Comparison of ENCODE assay signal across 6 cellular contexts in genomic region chrX:49155900-49156837, GRCh38. TPM values are rescaled to one million over a fixed set of nuclear protein-coding genes. Genes with fewer than 3 reads are reported as not detected.
DNase-seq lines count a peak whose midpoint lies in the region; ATAC-seq lines count a peak whose summit lies in the region.

No MANE protein-coding gene starts in this region.

- H3K4me1 Mint-ChIP-seq in activated T-cell treated with anti-CD3 and anti-CD28 coated beads, Interleukin-2, amount 50 U/mL, for 4 hours (ENCODE audit: low read depth) = peaks cover 16% of the 10 kb centered on the region

- DNase-seq in DMS153 treated with DMSO at 0.1 percent for 48 hours (lab: John Stamatoyannopoulos, UW; ENCODE audit: unreplicated experiment) (peak; percentile 29), NCI-H446 (lab: John Stamatoyannopoulos, UW) (peak; percentile 70 to 88), left cardiac atrium (peak; percentile 91)
- DNase-seq in activated T-cell treated with anti-CD3 and anti-CD28 coated beads, Interleukin-2, amount 50 U/mL, for 4 hours = peak; percentile 79
- peak; percentile 85 for DNase-seq in stimulated activated CD4-positive, alpha-beta T cell treated with anti-CD3 and anti-CD28 coated beads, Interleukin-1b, Interleukin-23, amount 100 ng/mL, for 48 hours

- peak overlapping the region; percentile 84 for H3K4me3 Mint-ChIP-seq in activated T-cell treated with anti-CD3 and anti-CD28 coated beads, Interleukin-2, amount 50 U/mL, for 4 hours

- no peaks in the 10 kb centered on the region for H3K27me3 Mint-ChIP-seq in activated T-cell treated with anti-CD3 and anti-CD28 coated beads, Interleukin-2, amount 50 U/mL, for 4 hours (ENCODE audit: low read depth)

- ATAC-seq in HG02759 (IDR thresholded peaks at IDR 0.05; ENCODE audit: unreplicated experiment) (peak; percentile 94), left cardiac atrium (peak; percentile 95 to 97)
- peak; percentile 92 to 94 for ATAC-seq in activated T-cell treated with anti-CD3 and anti-CD28 coated beads, Interleukin-2, amount 50 U/mL, for 4 hours

- no peaks in the 10 kb centered on the region for H3K36me3 Mint-ChIP-seq in activated T-cell treated with anti-CD3 and anti-CD28 coated beads, Interleukin-2, amount 50 U/mL, for 4 hours (ENCODE audit: insufficient read depth)

- H3K9me3 Mint-ChIP-seq in activated T-cell treated with anti-CD3 and anti-CD28 coated beads, Interleukin-2, amount 50 U/mL, for 4 hours = no peaks in the 10 kb centered on the region

- intact Hi-C loops in left cardiac atrium (cut with DNase I) = loop anchor here in 1 of 2 donors (10.0 kb wide), 1 partner anchor 119 kb away; no protein-coding TSS in a partner anchor

RNA-seq across cellular contexts. Expression of gene MAGIX, which starts 6.4 kb away (rescaled TPM):
- total RNA-seq in activated T-cell treated with anti-CD3 and anti-CD28 coated beads, Interleukin-2, amount 50 U/mL, for 4 hours = 1 to 10 TPM in 1 of 3 donors, under 1 TPM in 2; 0.81 to 1.6 (median 0.84) TPM
- total RNA-seq in left cardiac atrium = 1 to 10 TPM; 7.7 to 7.9 TPM

RNA-seq across cellular contexts. Expression of gene PLP2, which starts 15.5 kb away (rescaled TPM):
- 100 to 1,000 TPM; 111 to 134 (median 126) TPM for total RNA-seq in activated T-cell treated with anti-CD3 and anti-CD28 coated beads, Interleukin-2, amount 50 U/mL, for 4 hours
- total RNA-seq in left cardiac atrium = 100 to 1,000 TPM in 1 of 2 donors, 10 to 100 TPM in 1; 97.5 to 114 TPM

RNA-seq across cellular contexts. Expression of gene PRICKLE3, which starts 30.0 kb away (rescaled TPM):
- 10 to 100 TPM in 2 of 3 donors, 1 to 10 TPM in 1; 9.2 to 11.7 (median 10.3) TPM for total RNA-seq in activated T-cell treated with anti-CD3 and anti-CD28 coated beads, Interleukin-2, amount 50 U/mL, for 4 hours
- 10 to 100 TPM in 1 of 2 donors, 1 to 10 TPM in 1; 9.9 to 14.8 TPM for total RNA-seq in left cardiac atrium

RNA-seq across cellular contexts. Expression of gene GPKOW, which starts 32.6 kb away (rescaled TPM):
- total RNA-seq in activated T-cell treated with anti-CD3 and anti-CD28 coated beads, Interleukin-2, amount 50 U/mL, for 4 hours = 10 to 100 TPM; 21.2 to 28.4 (median 24.6) TPM
- 10 to 100 TPM; 17.1 to 19.4 TPM for total RNA-seq in left cardiac atrium

RNA-seq across cellular contexts. Expression of gene SYP, which starts 43.8 kb away (rescaled TPM):
- 1 to 10 TPM; 3.1 to 5.3 (median 3.8) TPM for total RNA-seq in activated T-cell treated with anti-CD3 and anti-CD28 coated beads, Interleukin-2, amount 50 U/mL, for 4 hours
- 1 to 10 TPM; 1.8 to 2.8 TPM for total RNA-seq in left cardiac atrium

Comparison
In these comparisons a context has a peak if more than half of its experiments do, and no peak if none do; other contexts are left out.
1. Peak in every context shown above with its lines: DNase-seq and ATAC-seq.
2. DNase-seq: peak in every context shown above with its lines; median percentile 91 in left cardiac atrium; 85 in stimulated activated CD4-positive, alpha-beta T cell treated with anti-CD3 and anti-CD28 coated beads, Interleukin-1b, Interleukin-23, amount 100 ng/mL, for 48 hours; 79 in NCI-H446; 79 in activated T-cell treated with anti-CD3 and anti-CD28 coated beads, Interleukin-2, amount 50 U/mL, for 4 hours; 29 in DMS153 treated with DMSO at 0.1 percent for 48 hours.